1 cellular context compared by ENCODE assay signal in genomic region chr9:120038342-120038741, GRCh38.
TF ChIP-seq lines count a peak whose summit lies in the region.

No MANE protein-coding gene starts in this region.

TF ChIP-seq in GM23338, 12 proteins besides CTCF, POLR2A, EP300 and RAD21 (continued from another document):
- TF ChIP-seq ZNF462 (CRISPR knock-in tag; IDR thresholded peaks at IDR 0.05) = no peak
